ENCODE assay signal across 1 cellular context in genomic region chr10:121974535-121975294, GRCh38.
TF ChIP-seq lines count a peak whose summit lies in the region.

NSMCE4A (minus strand) TSS chr10:121975217; CDS start chr10:121975165, 52 bp downstream.

TF ChIP-seq in GM23338, 12 proteins besides CTCF, POLR2A, EP300 and RAD21 (continued from another document):
- TF ChIP-seq ZNF462 (CRISPR knock-in tag; IDR thresholded peaks at IDR 0.05) = no peak
- TF ChIP-seq JUNB (IDR thresholded peaks at IDR 0.05; ENCODE audit: unreplicated experiment) = no peak
